Comparison of ENCODE assay signal across 26 cellular contexts in genomic region chr6:282867-283416, GRCh38.
"Had no signal": no experiment of that assay in that cellular context is flagged by ENCODE, and none has a peak within 500 bp of the region (broad histone marks: within the 10 kb centered on the region; RNA-seq: fewer than 3 reads in every experiment).

No MANE protein-coding gene starts in this region.

- H3K36me3 ChIP-seq: gastrocnemius medialis, pancreas, right atrium auricular region, tibial nerve had no signal

- H3K9me3 Mint-ChIP-seq: activated T-cell treated with anti-CD3 and anti-CD28 coated beads, Interleukin-2, amount 50 U/mL, for 4 hours had no signal

- H3K27me3 Mint-ChIP-seq: activated T-helper 17 cell treated with anti-CD3 and anti-CD28 coated beads, Interleukin-2, amount 50 U/mL, for 72 hours; stimulated activated naive B cell treated with anti-CD40 and anti-IgM and Interleukin-4, amounts not matched to agents 10 μg/mL and 1 μg/mL and 100 μg/mL, for 72 hours had no signal

- H3K27ac ChIP-seq: dorsolateral prefrontal cortex, gastrocnemius medialis, hepatocyte, pancreas, psoas muscle, right atrium auricular region, tibial nerve had no signal

- DNase-seq: activated CD4-positive, alpha-beta memory T cell treated with anti-CD3 and anti-CD28 coated beads, Interleukin-2, amount 10 ng/mL, durations not matched to agents 7 days and 5 days; activated CD4-positive, alpha-beta T cell treated with anti-CD3 and anti-CD28 coated beads for 48 hours; activated CD4-positive, CD25-positive, alpha-beta regulatory T cell; activated gamma-delta T cell treated with Interleukin-2 at 50 U/mL for 16 hours; activated naive CD4-positive, alpha-beta T cell treated with anti-CD3 and anti-CD28 coated beads, Interleukin-2, amount 50 U/mL, for 16 hours; activated T-cell treated with anti-CD3 and anti-CD28 coated beads, Interleukin-2, amount 50 U/mL, for 4 hours; dorsolateral prefrontal cortex; effector memory CD4-positive, alpha-beta T cell; gastrocnemius medialis; left colon; midbrain; naive thymus-derived CD4-positive, alpha-beta T cell; nucleus accumbens; pancreas; psoas muscle; stimulated activated CD4-positive, alpha-beta T cell treated with anti-CD3 and anti-CD28 coated beads, Interleukin-1b, Interleukin-23, amount 100 ng/mL, for 48 hours; stimulated activated CD4-positive, alpha-beta T cell treated with anti-CD3 and anti-CD28 coated beads, Interleukin-4, amount 100 ng/mL, for 4 hours; stimulated activated CD8-positive, alpha-beta memory T cell treated with anti-CD3 and anti-CD28 coated beads, Interleukin-4, amount 100 ng/mL, for 48 hours; stimulated activated naive B cell treated with anti-CD40 and anti-IgM and Interleukin-4, amounts not matched to agents 10 μg/mL and 1 μg/mL and 100 μg/mL, for 72 hours had no signal

- H3K27me3 ChIP-seq: hepatocyte, pancreas, right atrium auricular region, tibial nerve had no signal

- H3K9me3 ChIP-seq: gastrocnemius medialis, pancreas, psoas muscle, right atrium auricular region, tibial nerve had no signal

- H3K4me1 Mint-ChIP-seq: activated T-helper 17 cell treated with anti-CD3 and anti-CD28 coated beads, Interleukin-2, amount 50 U/mL, for 72 hours had no signal

- H3K4me1 ChIP-seq: gastrocnemius medialis, pancreas, psoas muscle, right atrium auricular region, tibial nerve had no signal

- H3K27ac Mint-ChIP-seq: activated CD4-positive, alpha-beta memory T cell treated with anti-CD3 and anti-CD28 coated beads, Interleukin-2, amount 10 ng/mL, durations not matched to agents 7 days and 5 days; activated T-helper 17 cell treated with anti-CD3 and anti-CD28 coated beads, Interleukin-2, amount 50 U/mL, for 72 hours had no signal

- FAIRE-seq: colon, keratinocyte, pancreas had no signal

- H3K4me3 ChIP-seq: gastrocnemius medialis, hepatocyte, pancreas, psoas muscle, right atrium auricular region, smooth muscle cell, tibial nerve had no signal

- ATAC-seq: activated T-cell treated with anti-CD3 and anti-CD28 coated beads, Interleukin-2, amount 50 U/mL, for 4 hours; activated T-helper 17 cell treated with anti-CD3 and anti-CD28 coated beads, Interleukin-2, amount 50 U/mL, for 72 hours; gastrocnemius medialis; left colon; naive thymus-derived CD4-positive, alpha-beta T cell; pancreas; psoas muscle; stimulated activated naive B cell treated with anti-CD40 and anti-IgM and Interleukin-4, amounts not matched to agents 10 μg/mL and 1 μg/mL and 100 μg/mL, for 72 hours had no signal

- H3K4me3 Mint-ChIP-seq: activated CD4-positive, alpha-beta memory T cell treated with anti-CD3 and anti-CD28 coated beads, Interleukin-2, amount 10 ng/mL, durations not matched to agents 7 days and 5 days; activated T-cell treated with anti-CD3 and anti-CD28 coated beads, Interleukin-2, amount 50 U/mL, for 4 hours; activated T-helper 17 cell treated with anti-CD3 and anti-CD28 coated beads, Interleukin-2, amount 50 U/mL, for 72 hours; naive thymus-derived CD4-positive, alpha-beta T cell; stimulated activated naive B cell treated with anti-CD40 and anti-IgM and Interleukin-4, amounts not matched to agents 10 μg/mL and 1 μg/mL and 100 μg/mL, for 72 hours had no signal
